Comparison of ENCODE assay signal across 8 cellular contexts in genomic region chr17:39953471-39953888, GRCh38. TPM values are rescaled to one million over a fixed set of nuclear protein-coding genes. Genes with fewer than 3 reads are reported as not detected.
DNase-seq lines count a peak whose midpoint lies in the region; ATAC-seq, FAIRE-seq and TF ChIP-seq lines count a peak whose summit lies in the region.

No MANE protein-coding gene starts in this region.

- 21 to 37% methylated on average over 9 of the region's 9 CpGs for WGBS in testis, 2 donors

- no peaks in the 10 kb centered on the region for H3K36me3 Mint-ChIP-seq in activated CD4-positive, alpha-beta T cell treated with anti-CD3 and anti-CD28 coated beads for 36 hours (ENCODE audit: low read depth)
- no peaks in the 10 kb centered on the region for H3K36me3 Mint-ChIP-seq in activated T-helper 2 cell treated with anti-CD3 and anti-CD28 coated beads, Interferon-gamma antibody, Interleukin-2, Interleukin-4, amounts not matched to agents 10 μg/mL and 5 μg/mL and 100 μg/mL, durations not matched to agents 14 hours and 24 hours and 36 hours (ENCODE audit: low read depth)

- H3K27ac ChIP-seq in kidney (ENCODE audit: low read depth in 2 of 2, low read length in 2 of 2), result peak overlapping the region in 1 of 2 donors; percentile 52
- peak overlapping the region; percentile 11 to 31 for H3K27ac ChIP-seq in testis

- H3K4me1 Mint-ChIP-seq in activated CD4-positive, alpha-beta T cell treated with anti-CD3 and anti-CD28 coated beads for 36 hours, result peaks cover 10% of the 10 kb centered on the region
- peaks cover 8% of the 10 kb centered on the region for H3K4me1 Mint-ChIP-seq in activated T-helper 2 cell treated with anti-CD3 and anti-CD28 coated beads, Interferon-gamma antibody, Interleukin-2, Interleukin-4, amounts not matched to agents 10 μg/mL and 5 μg/mL and 100 μg/mL, durations not matched to agents 14 hours and 24 hours and 36 hours (ENCODE audit: low read depth)

- H3K9me3 Mint-ChIP-seq in activated CD4-positive, alpha-beta T cell treated with anti-CD3 and anti-CD28 coated beads for 36 hours (ENCODE audit: low read depth), result no peaks in the 10 kb centered on the region
- H3K9me3 Mint-ChIP-seq in activated T-helper 2 cell treated with anti-CD3 and anti-CD28 coated beads, Interferon-gamma antibody, Interleukin-2, Interleukin-4, amounts not matched to agents 10 μg/mL and 5 μg/mL and 100 μg/mL, durations not matched to agents 14 hours and 24 hours and 36 hours, result no peaks in the 10 kb centered on the region

- H3K4me1 ChIP-seq in kidney (ENCODE audit: control insufficient read depth in 1 of 2, insufficient read depth in 1 of 2, low read depth in 1 of 2, low read length in 2 of 2) (peaks cover 4 to 6% of the 10 kb centered on the region in 2 donors), testis (peaks cover 9% of the 10 kb centered on the region)

- POLR2A ChIA-PET in activated CD4-positive, alpha-beta T cell treated with anti-CD3 and anti-CD28 coated beads for 36 hours (lab: Charles Lee), result no interaction called here

- no peak for FAIRE-seq in kidney (lab: Jason Lieb, UNC)

- CTCF ChIA-PET in activated CD4-positive, alpha-beta T cell treated with anti-CD3 and anti-CD28 coated beads for 36 hours (lab: Charles Lee), result interaction anchor here (0.7 to 8.7 kb wide), 2 partner anchors 24 to 103 kb away, joined by 3 to 87 read pairs; partner anchors contain the start of gene PSMD3

- no peak for TF ChIP-seq POLR2A in testis (IDR thresholded peaks at IDR 0.05)

- no peak for ATAC-seq in activated CD4-positive, alpha-beta T cell treated with anti-CD3 and anti-CD28 coated beads for 36 hours
- no peak for ATAC-seq in HG02678 (IDR thresholded peaks at IDR 0.05; ENCODE audit: unreplicated experiment)

- H3K36me3 ChIP-seq in kidney (ENCODE audit: control insufficient read depth in 1 of 2, insufficient read depth in 2 of 2, low read length in 2 of 2) (no peaks in the 10 kb centered on the region), testis (ENCODE audit: low read depth, missing control alignments) (no peaks in the 10 kb centered on the region)

- H3K9ac ChIP-seq in kidney (ENCODE audit: low read length in 2 of 2), result peak overlapping the region in 1 of 2 donors; percentile 53

- intact Hi-C loops in activated CD4-positive, alpha-beta T cell treated with anti-CD3 and anti-CD28 coated beads for 36 hours (cut with DNase I, micrococcal nuclease), result loop anchor here (1.0 to 10.0 kb wide), 7 partner anchors 26 to 549 kb away; partner anchors contain the start of genes LRRC3C (in 2 of the 2), ORMDL3 (in 2 of the 2), CDK12 (in 1 of the 2) and FBXL20 (in 1 of the 2)
- intact Hi-C loops in activated T-helper 2 cell treated with anti-CD3 and anti-CD28 coated beads, Interferon-gamma antibody, Interleukin-2, Interleukin-4, amounts not matched to agents 10 μg/mL and 5 μg/mL and 100 μg/mL, durations not matched to agents 14 hours and 24 hours and 36 hours (cut with micrococcal nuclease), result loop anchor here (10.0 kb wide), 2 partner anchors 141 to 329 kb away; partner anchors contain the start of gene PPP1R1B
- intact Hi-C loops in kidney (cut with DNase I), result no loop called here
- intact Hi-C loops in testis (cut with DNase I; ENCODE audit: low total_unique reads), result no loop called here

- H3K27me3 Mint-ChIP-seq in activated CD4-positive, alpha-beta T cell treated with anti-CD3 and anti-CD28 coated beads for 36 hours, result no peaks in the 10 kb centered on the region
- peaks cover 4% of the 10 kb centered on the region for H3K27me3 Mint-ChIP-seq in activated T-helper 2 cell treated with anti-CD3 and anti-CD28 coated beads, Interferon-gamma antibody, Interleukin-2, Interleukin-4, amounts not matched to agents 10 μg/mL and 5 μg/mL and 100 μg/mL, durations not matched to agents 14 hours and 24 hours and 36 hours (ENCODE audit: low read depth)

- peak overlapping the region; percentile 73 for H3K4me3 Mint-ChIP-seq in activated CD4-positive, alpha-beta T cell treated with anti-CD3 and anti-CD28 coated beads for 36 hours
- peak overlapping the region; percentile 78 for H3K4me3 Mint-ChIP-seq in activated T-helper 2 cell treated with anti-CD3 and anti-CD28 coated beads, Interferon-gamma antibody, Interleukin-2, Interleukin-4, amounts not matched to agents 10 μg/mL and 5 μg/mL and 100 μg/mL, durations not matched to agents 14 hours and 24 hours and 36 hours (ENCODE audit: low read depth)

- H3K27me3 ChIP-seq in testis, result no peaks in the 10 kb centered on the region

- no peak for DNase-seq in activated CD4-positive, alpha-beta T cell treated with anti-CD3 and anti-CD28 coated beads for 36 hours
- DNase-seq in activated CD4-positive, alpha-beta T cell treated with anti-CD3 and anti-CD28 coated beads, Interleukin-2, amount 50 U/mL, for 48 hours, result no peak
- no peak for DNase-seq in activated T-helper 2 cell treated with anti-CD3 and anti-CD28 coated beads, Interferon-gamma antibody, Interleukin-2, Interleukin-4, amounts not matched to agents 10 μg/mL and 5 μg/mL and 100 μg/mL, durations not matched to agents 14 hours and 24 hours and 36 hours (ENCODE audit: low spot score)
- DNase-seq in kidney, result no peak
- DNase-seq in testis, result no peak
- DNase-seq in D341Med (ENCODE audit: low spot score), result no peak
- no peak for DNase-seq in NCI-H510A (lab: John Stamatoyannopoulos, UW)

- TF ChIP-seq CTCF in kidney (IDR thresholded peaks at IDR 0.05; ENCODE audit: borderline replicate concordance, extremely low read depth, insufficient read depth) (no peak), testis (IDR thresholded peaks at IDR 0.05) (no peak)

- H3K9me3 ChIP-seq in kidney (ENCODE audit: control insufficient read depth in 1 of 2, low read length in 2 of 2) (no peaks in the 10 kb centered on the region), testis (no peaks in the 10 kb centered on the region)

- H3K4me3 ChIP-seq in kidney (ENCODE audit: low read length in 2 of 2), result peak overlapping the region; percentile 51 to 66
- peak overlapping the region; percentile 53 to 56 for H3K4me3 ChIP-seq in testis

- peak overlapping the region; percentile 69 for H3K27ac Mint-ChIP-seq in activated CD4-positive, alpha-beta T cell treated with anti-CD3 and anti-CD28 coated beads for 36 hours
- peak overlapping the region; percentile 68 for H3K27ac Mint-ChIP-seq in activated T-helper 2 cell treated with anti-CD3 and anti-CD28 coated beads, Interferon-gamma antibody, Interleukin-2, Interleukin-4, amounts not matched to agents 10 μg/mL and 5 μg/mL and 100 μg/mL, durations not matched to agents 14 hours and 24 hours and 36 hours

RNA-seq across cellular contexts. Expression of gene GSDMA, which starts 9.3 kb away (rescaled TPM):
- 1 to 10 TPM in 1 of 2 experiments, under 1 TPM in 1; 0.98 to 1.1 TPM for total RNA-seq in activated CD4-positive, alpha-beta T cell treated with anti-CD3 and anti-CD28 coated beads for 36 hours
- total RNA-seq in activated T-helper 2 cell treated with anti-CD3 and anti-CD28 coated beads, Interferon-gamma antibody, Interleukin-2, Interleukin-4, amounts not matched to agents 10 μg/mL and 5 μg/mL and 100 μg/mL, durations not matched to agents 14 hours and 24 hours and 36 hours, result 0.11 and 0.53 TPM in 2 replicates
- 0.47 TPM for total RNA-seq in kidney
- 0.80 TPM for polyA plus RNA-seq in kidney (ENCODE audit: insufficient read depth, low read depth, low replicate concordance)
- under 1 TPM in 1 of 2 donors, not detected in 1; 0.37 TPM for total RNA-seq in testis
- polyA plus RNA-seq in testis (ENCODE audit: insufficient read depth, low read depth, low replicate concordance), result 0.34 TPM

RNA-seq across cellular contexts. Expression of gene LRRC3C, which starts 25.9 kb away (rescaled TPM):
- not detected for total RNA-seq in activated CD4-positive, alpha-beta T cell treated with anti-CD3 and anti-CD28 coated beads for 36 hours
- not detected in 2 replicates for total RNA-seq in activated T-helper 2 cell treated with anti-CD3 and anti-CD28 coated beads, Interferon-gamma antibody, Interleukin-2, Interleukin-4, amounts not matched to agents 10 μg/mL and 5 μg/mL and 100 μg/mL, durations not matched to agents 14 hours and 24 hours and 36 hours
- total RNA-seq in kidney (not detected), testis (under 1 TPM in 1 of 2 donors, not detected in 1; 0.47 TPM)
- polyA plus RNA-seq in kidney (ENCODE audit: insufficient read depth, low read depth, low replicate concordance) (not detected), testis (ENCODE audit: insufficient read depth, low read depth, low replicate concordance) (0.78 TPM)

RNA-seq across cellular contexts. Expression of gene ORMDL3, which starts 26.1 kb away (rescaled TPM):
- 10 to 100 TPM; 46.8 to 64.9 TPM for total RNA-seq in activated CD4-positive, alpha-beta T cell treated with anti-CD3 and anti-CD28 coated beads for 36 hours
- 66.1 and 74.3 TPM in 2 replicates for total RNA-seq in activated T-helper 2 cell treated with anti-CD3 and anti-CD28 coated beads, Interferon-gamma antibody, Interleukin-2, Interleukin-4, amounts not matched to agents 10 μg/mL and 5 μg/mL and 100 μg/mL, durations not matched to agents 14 hours and 24 hours and 36 hours
- total RNA-seq in kidney, result 48.8 TPM
- 85.9 TPM for polyA plus RNA-seq in kidney (ENCODE audit: insufficient read depth, low read depth, low replicate concordance)
- total RNA-seq in testis, result 10 to 100 TPM; 79.0 to 99.7 TPM
- polyA plus RNA-seq in testis (ENCODE audit: insufficient read depth, low read depth, low replicate concordance), result 77.6 TPM

RNA-seq across cellular contexts. Expression of gene PSMD3, which starts 27.1 kb away (rescaled TPM):
- total RNA-seq in activated CD4-positive, alpha-beta T cell treated with anti-CD3 and anti-CD28 coated beads for 36 hours, result 100 to 1,000 TPM; 141 to 146 TPM
- total RNA-seq in activated T-helper 2 cell treated with anti-CD3 and anti-CD28 coated beads, Interferon-gamma antibody, Interleukin-2, Interleukin-4, amounts not matched to agents 10 μg/mL and 5 μg/mL and 100 μg/mL, durations not matched to agents 14 hours and 24 hours and 36 hours, result 193 and 196 TPM in 2 replicates
- 66.4 TPM for total RNA-seq in kidney
- polyA plus RNA-seq in kidney (ENCODE audit: insufficient read depth, low read depth, low replicate concordance), result 63.6 TPM
- total RNA-seq in testis, result 100 to 1,000 TPM; 112 to 129 TPM
- 128 TPM for polyA plus RNA-seq in testis (ENCODE audit: insufficient read depth, low read depth, low replicate concordance)

RNA-seq across cellular contexts. Expression of gene GSDMB, which starts 35.0 kb away (rescaled TPM):
- 10 to 100 TPM; 17.7 to 18.5 TPM for total RNA-seq in activated CD4-positive, alpha-beta T cell treated with anti-CD3 and anti-CD28 coated beads for 36 hours
- 24.6 and 26.3 TPM in 2 replicates for total RNA-seq in activated T-helper 2 cell treated with anti-CD3 and anti-CD28 coated beads, Interferon-gamma antibody, Interleukin-2, Interleukin-4, amounts not matched to agents 10 μg/mL and 5 μg/mL and 100 μg/mL, durations not matched to agents 14 hours and 24 hours and 36 hours
- total RNA-seq in kidney (5.6 TPM), testis (10 to 100 TPM; 14.2 to 21.7 TPM)
- polyA plus RNA-seq in kidney (ENCODE audit: insufficient read depth, low read depth, low replicate concordance) (3.5 TPM), testis (ENCODE audit: insufficient read depth, low read depth, low replicate concordance) (7.8 TPM)

Comparison
In these comparisons a context has a peak if more than half of its experiments do, and no peak if none do; other contexts are left out.
1. intact Hi-C loops: an anchor here in activated CD4-positive, alpha-beta T cell treated with anti-CD3 and anti-CD28 coated beads for 36 hours (1.0 to 10.0 kb wide) and activated T-helper 2 cell treated with anti-CD3 and anti-CD28 coated beads, Interferon-gamma antibody, Interleukin-2, Interleukin-4, amounts not matched to agents 10 μg/mL and 5 μg/mL and 100 μg/mL, durations not matched to agents 14 hours and 24 hours and 36 hours (10.0 kb wide); none called in kidney and testis.